Comparison of ENCODE assay signal across 20 cellular contexts in genomic region chr1:25110480-25110879, GRCh38.
"Had no signal": no experiment of that assay in that cellular context is flagged by ENCODE, and none has a peak within 500 bp of the region (broad histone marks: within the 10 kb centered on the region; RNA-seq: fewer than 3 reads in every experiment).

No MANE protein-coding gene starts in this region.

- ATAC-seq: left cardiac atrium, lower lobe of right lung, sciatic nerve had no signal

- DNase-seq: colonic mucosa; dermis blood vessel endothelial cell; esophagus squamous epithelium; foreskin fibroblast; kidney; left cardiac atrium; left ventricle myocardium inferior; lower lobe of right lung; mesenchymal stem cell; naive B cell; nephron progenitor cell; posterior cingulate gyrus; spleen; stimulated activated CD4-positive, alpha-beta T cell treated with anti-CD3 and anti-CD28 coated beads, Interleukin-15, amount 100 ng/mL, for 24 hours; stimulated activated CD4-positive, alpha-beta T cell treated with anti-CD3 and anti-CD28 coated beads, Interleukin-1b, Interleukin-23, amount 100 ng/mL, for 48 hours; stimulated activated CD4-positive, alpha-beta T cell treated with anti-CD3 and anti-CD28 coated beads, Interleukin-4, amount 100 ng/mL, for 24 hours; stomach; substantia nigra; transverse colon had no signal

- H3K27ac Mint-ChIP-seq: nephron progenitor cell had no signal

- FAIRE-seq: kidney had no signal

- H3K4me3 Mint-ChIP-seq: naive B cell, nephron progenitor cell had no signal
